ENCODE assay signal across 31 cellular contexts in genomic region chr20:57921701-57922482, GRCh38.
DNase-seq lines count a peak whose midpoint lies in the region; ATAC-seq and TF ChIP-seq lines count a peak whose summit lies in the region.
"Had no signal": no experiment of that assay in that cellular context is flagged by ENCODE, and none has a peak within 500 bp of the region (broad histone marks: within the 10 kb centered on the region; RNA-seq: fewer than 3 reads in every experiment).

No MANE protein-coding gene starts in this region.

- H3K4me1 Mint-ChIP-seq in GM23338 (peaks cover 26% of the 10 kb centered on the region), nephron (peaks cover 32% of the 10 kb centered on the region)
- no peaks in the 10 kb centered on the region for H3K4me1 Mint-ChIP-seq in stimulated activated naive B cell treated with anti-CD40 and anti-IgM and Interleukin-4, amounts not matched to agents 10 μg/mL and 1 μg/mL and 100 μg/mL, for 72 hours
- H3K4me1 Mint-ChIP-seq: immature natural killer cell, natural killer cell, T-cell had no signal

- ATAC-seq in GM23338 (no peak), HG02678 (IDR thresholded peaks at IDR 0.05; ENCODE audit: unreplicated experiment) (no peak)
- no peak for ATAC-seq in stimulated activated naive B cell treated with anti-CD40 and anti-IgM and Interleukin-4, amounts not matched to agents 10 μg/mL and 1 μg/mL and 100 μg/mL, for 72 hours (replicated peaks)
- ATAC-seq: left lobe of liver; Panc1; pancreas; stimulated activated naive CD8-positive, alpha-beta T cell treated with anti-CD3 and anti-CD28 coated beads, Interleukin-15, Interleukin-2, amounts not matched to agents 100 U/mL and 50 U/mL, for 24 hours; T-cell had no signal

- no peaks in the 10 kb centered on the region for H3F3A ChIP-seq in GM23338 (replicated peaks; ENCODE audit: low read depth)

- H3K4me1 ChIP-seq in GM23338 (ENCODE audit: insufficient read depth) = no peaks in the 10 kb centered on the region; the same call in 1 of the 2 replicates
- H3K4me1 ChIP-seq: esophagus squamous epithelium, pancreas, right atrium auricular region had no signal

- no peaks in the 10 kb centered on the region for H3K27me3 ChIP-seq in GM23338 (ENCODE audit: insufficient read depth)
- H3K27me3 ChIP-seq: esophagus squamous epithelium, MG63, pancreas, right atrium auricular region had no signal

- H3K9me2 ChIP-seq in GM23338 (ENCODE audit: insufficient read depth) = no peaks in the 10 kb centered on the region; the same call in 1 of the 2 replicates

- DNase-seq in GM23338 (ENCODE audit: low spot score) = no peak
- peak; percentile 73 for DNase-seq in MV-4-11 (lab: John Stamatoyannopoulos, UW)
- DNase-seq in stimulated activated naive B cell treated with anti-CD40 and anti-IgM and Interleukin-4, amounts not matched to agents 10 μg/mL and 1 μg/mL and 100 μg/mL, for 72 hours = no peak
- DNase-seq in SW480 (ENCODE audit: low spot score) = no peak
- DNase-seq: activated CD4-positive, alpha-beta T cell treated with anti-CD3 and anti-CD28 coated beads for 1 hour; activated naive CD4-positive, alpha-beta T cell treated with Interleukin-2 at 50 U/mL for 16 hours; activated T-cell treated with anti-CD3 and anti-CD28 coated beads, Interleukin-2, amount 50 U/mL, for 48 hours; amniotic stem cell; CD4-positive, alpha-beta T cell; cortex of kidney; esophagus squamous epithelium; HFFc6; hippocampal formation; immature natural killer cell; KBM-7; MG63; natural killer cell; NCI-H187 treated with DMSO at 0.1 percent for 48 hours; NCI-H345; pancreas; stimulated activated CD4-positive, alpha-beta T cell treated with anti-CD3 and anti-CD28 coated beads, Interleukin-12 subunit alpha, Interleukin-12 subunit beta, amount 100 ng/mL, for 4 hours; stimulated activated CD4-positive, alpha-beta T cell treated with anti-CD3 and anti-CD28 coated beads, Interleukin-4, amount 100 ng/mL, for 24 hours; stimulated activated naive CD8-positive, alpha-beta T cell treated with anti-CD3 and anti-CD28 coated beads, Interleukin-15, Interleukin-2, amounts not matched to agents 100 U/mL and 50 U/mL, for 24 hours; T-cell had no signal

- no peaks in the 10 kb centered on the region for H4K20me1 ChIP-seq in GM23338 (replicated peaks; ENCODE audit: insufficient read depth)

- TF ChIP-seq CTCF in GM23338 (conservative IDR thresholded peaks at IDR 0.05; ENCODE audit: low read depth in 2 of 2) (no peak), VCaP (conservative IDR thresholded peaks at IDR 0.05) (0 out of 2 replicates have a peak, but pooled peaks have one; percentile 8), nephron (IDR thresholded peaks at IDR 0.05; ENCODE audit: unreplicated experiment in 3 of 3) (no peak)

- H3K4me3 Mint-ChIP-seq in GM23338 (no peak overlapping the region), nephron (no peak overlapping the region)
- no peak overlapping the region for H3K4me3 Mint-ChIP-seq in stimulated activated naive B cell treated with anti-CD40 and anti-IgM and Interleukin-4, amounts not matched to agents 10 μg/mL and 1 μg/mL and 100 μg/mL, for 72 hours
- H3K4me3 Mint-ChIP-seq: CD4-positive, alpha-beta T cell; HFFc6; immature natural killer cell; natural killer cell; T-cell had no signal

- H2AFZ ChIP-seq in GM23338 = 0 out of 2 replicates have a peak overlapping the region, but pooled peaks have one; percentile 43

- H3K79me2 ChIP-seq in GM23338 (replicated peaks; ENCODE audit: insufficient read depth) = no peaks in the 10 kb centered on the region

- H3K4me2 ChIP-seq in GM23338 = no peak overlapping the region

- H3K27ac Mint-ChIP-seq in GM23338 (no peak overlapping the region), nephron (peak overlapping the region in 2 of 3 experiments; percentile 90 to 95)
- no peak overlapping the region for H3K27ac Mint-ChIP-seq in stimulated activated naive B cell treated with anti-CD40 and anti-IgM and Interleukin-4, amounts not matched to agents 10 μg/mL and 1 μg/mL and 100 μg/mL, for 72 hours
- H3K27ac Mint-ChIP-seq: CD4-positive, alpha-beta T cell; HFFc6; immature natural killer cell; natural killer cell; T-cell had no signal

- H3K36me3 ChIP-seq in GM23338 (ENCODE audit: insufficient read depth) = 0 out of 2 replicates have a peak, but pooled peaks cover 7% of the 10 kb centered on the region
- H3K36me3 ChIP-seq: esophagus squamous epithelium, MG63, pancreas, right atrium auricular region, thoracic aorta had no signal

- H3K4me3 ChIP-seq in GM23338 = no peak overlapping the region
- H3K4me3 ChIP-seq: esophagus squamous epithelium, MG63, pancreas, right atrium auricular region, thoracic aorta had no signal

- peaks cover 3% of the 10 kb centered on the region; the same call in 2 of the 3 replicates for H3K36me3 Mint-ChIP-seq in GM23338 (ENCODE audit: low read depth)
- no peaks in the 10 kb centered on the region for H3K36me3 Mint-ChIP-seq in nephron (ENCODE audit: low read depth)
- peaks cover 0 to 3% of the 10 kb centered on the region in 2 donors for H3K36me3 Mint-ChIP-seq in stimulated activated naive B cell treated with anti-CD40 and anti-IgM and Interleukin-4, amounts not matched to agents 10 μg/mL and 1 μg/mL and 100 μg/mL, for 72 hours
- H3K36me3 Mint-ChIP-seq: natural killer cell, T-cell had no signal

- H3K27me3 Mint-ChIP-seq in GM23338 (ENCODE audit: insufficient read depth, low read depth, poor library complexity) (peaks cover 2% of the 10 kb centered on the region), nephron (ENCODE audit: low read depth) (peaks cover 5% of the 10 kb centered on the region)
- H3K27me3 Mint-ChIP-seq in stimulated activated naive B cell treated with anti-CD40 and anti-IgM and Interleukin-4, amounts not matched to agents 10 μg/mL and 1 μg/mL and 100 μg/mL, for 72 hours = peaks cover 35 to 37% of the 10 kb centered on the region in 2 donors

- H3K27ac ChIP-seq in GM23338 (ENCODE audit: low read depth) (no peak overlapping the region), VCaP (peak overlapping the region; percentile 78)
- H3K27ac ChIP-seq: esophagus squamous epithelium, pancreas, right atrium auricular region, thoracic aorta had no signal

- H3K9me3 Mint-ChIP-seq in GM23338 = peaks cover 12% of the 10 kb centered on the region
- peaks cover 15% of the 10 kb centered on the region for H3K9me3 Mint-ChIP-seq in nephron
- peaks cover 10 to 15% of the 10 kb centered on the region in 2 donors for H3K9me3 Mint-ChIP-seq in stimulated activated naive B cell treated with anti-CD40 and anti-IgM and Interleukin-4, amounts not matched to agents 10 μg/mL and 1 μg/mL and 100 μg/mL, for 72 hours
- H3K9me3 Mint-ChIP-seq: immature natural killer cell had no signal

TF ChIP-seq in GM23338, 12 proteins besides CTCF, POLR2A, EP300 and RAD21 (continues in another document):
- no peak for TF ChIP-seq REST (IDR thresholded peaks at IDR 0.05; ENCODE audit: unreplicated experiment)

Comparison
In these comparisons a context has a peak if more than half of its experiments do, and no peak if none do; other contexts are left out.
1. H3K27ac Mint-ChIP-seq: peak in nephron (2 of 3); none in GM23338 (single experiment) and stimulated activated naive B cell treated with anti-CD40 and anti-IgM and Interleukin-4, amounts not matched to agents 10 μg/mL and 1 μg/mL and 100 μg/mL, for 72 hours (single experiment).